In genomic region chr1:116754203-116754977, GRCh38 we compare ENCODE assay signal across 14 cellular contexts. TPM values are rescaled to one million over a fixed set of nuclear protein-coding genes. Genes with fewer than 3 reads are reported as not detected.
DNase-seq lines count a peak whose midpoint lies in the region; ATAC-seq and TF ChIP-seq lines count a peak whose summit lies in the region.
"Had no signal": no experiment of that assay in that cellular context is flagged by ENCODE, and none has a peak within 500 bp of the region (broad histone marks: within the 10 kb centered on the region; RNA-seq: fewer than 3 reads in every experiment).

CD2 (plus strand) TSS chr1:116754430; CDS start chr1:116754493, 63 bp downstream.

- peaks cover 1% of the 10 kb centered on the region for H3K9me3 ChIP-seq in CD8-positive, alpha-beta T cell (ENCODE audit: low read length)
- no peaks in the 10 kb centered on the region for H3K9me3 ChIP-seq in neural progenitor cell (ENCODE audit: low read depth)

- no peak within 1 kb of the TSS for H2AFZ ChIP-seq in neural progenitor cell (replicated peaks)

- ATAC-seq in CD8-positive, alpha-beta T cell = peak; percentile 83
- peak; percentile 82 to 89 (median 84) for ATAC-seq in T-cell (replicated peaks in 1 of 4)
- ATAC-seq in natural killer cell = peak; percentile 59 to 78 (median 75)
- ATAC-seq in GM18520 (IDR thresholded peaks at IDR 0.05; ENCODE audit: unreplicated experiment) = no peak
- ATAC-seq: left cardiac atrium had no signal

- peaks cover 1% of the 10 kb centered on the region for H3K9me3 Mint-ChIP-seq in CD8-positive, alpha-beta T cell
- H3K9me3 Mint-ChIP-seq in T-cell (peaks cover 0 to 6% (median 2%) of the 10 kb centered on the region in 3 donors), natural killer cell (no peaks in the 10 kb centered on the region), neural progenitor cell (no peaks in the 10 kb centered on the region)
- H3K9me3 Mint-ChIP-seq in activated naive CD4-positive, alpha-beta T cell treated with anti-CD3 and anti-CD28 coated beads for 36 hours = peaks cover 9% of the 10 kb centered on the region

- POLR2A ChIA-PET in CD8-positive, alpha-beta T cell (lab: Charles Lee) = interaction anchor here (0.6 to 4.9 kb wide), 15 partner anchors 10 to 613 kb away, joined by 3 to 73 read pairs (median 4); partner anchors contain the start of genes MAN1A2 and TTF2
- POLR2A ChIA-PET in T-cell (lab: Charles Lee) = interaction anchor here (0.6 to 3.8 kb wide), 13 partner anchors 9 to 305 kb away, joined by 3 to 51 read pairs (median 6); partner anchors contain the start of gene TTF2 (in 1 of the 2)

- H3K36me3 Mint-ChIP-seq in CD8-positive, alpha-beta T cell = peaks cover 42% of the 10 kb centered on the region
- H3K36me3 Mint-ChIP-seq in T-cell (peaks cover 35% of the 10 kb centered on the region), natural killer cell (peaks cover 7% of the 10 kb centered on the region), neural progenitor cell (no peaks in the 10 kb centered on the region)
- peaks cover 57% of the 10 kb centered on the region for H3K36me3 Mint-ChIP-seq in activated naive CD4-positive, alpha-beta T cell treated with anti-CD3 and anti-CD28 coated beads for 36 hours (ENCODE audit: low read depth)

- no peaks in the 10 kb centered on the region for H4K20me1 ChIP-seq in neural progenitor cell (ENCODE audit: low read depth)

- H3K27ac ChIP-seq in CD8-positive, alpha-beta T cell (ENCODE audit: low read depth, low read length) = peak within 1 kb of the TSS; percentile 70
- no peak within 1 kb of the TSS for H3K27ac ChIP-seq in neural progenitor cell
- H3K27ac ChIP-seq: HL-60 had no signal

- peak within 1 kb of the TSS; percentile 99 for H3K27ac Mint-ChIP-seq in CD8-positive, alpha-beta T cell
- H3K27ac Mint-ChIP-seq in T-cell (peak within 1 kb of the TSS; percentile 96 to 98), natural killer cell (peak within 1 kb of the TSS; percentile 91 to 92), neural progenitor cell (no peak within 1 kb of the TSS)
- H3K27ac Mint-ChIP-seq in activated naive CD4-positive, alpha-beta T cell treated with anti-CD3 and anti-CD28 coated beads for 36 hours = peak within 1 kb of the TSS; percentile 100

- no peak within 1 kb of the TSS for H3K9ac ChIP-seq in neural progenitor cell

- TF ChIP-seq CTCF in CD8-positive, alpha-beta T cell (IDR thresholded peaks at IDR 0.05) = no peak
- TF ChIP-seq CTCF in natural killer cell (IDR thresholded peaks at IDR 0.05) = no peak
- no peak for TF ChIP-seq CTCF in neural progenitor cell (IDR thresholded peaks at IDR 0.05)

- H3K4me1 Mint-ChIP-seq in CD8-positive, alpha-beta T cell (ENCODE audit: low read depth) = peaks cover 40% of the 10 kb centered on the region
- H3K4me1 Mint-ChIP-seq in T-cell (peaks cover 35 to 68% (median 40%) of the 10 kb centered on the region in 3 donors), natural killer cell (peaks cover 38 to 46% of the 10 kb centered on the region in 2 donors), neural progenitor cell (no peaks in the 10 kb centered on the region)
- H3K4me1 Mint-ChIP-seq in activated naive CD4-positive, alpha-beta T cell treated with anti-CD3 and anti-CD28 coated beads for 36 hours (ENCODE audit: low read depth) = peaks cover 28% of the 10 kb centered on the region

- H3F3A ChIP-seq in neural progenitor cell (ENCODE audit: low read depth) = no peaks in the 10 kb centered on the region

- H3K36me3 ChIP-seq in CD8-positive, alpha-beta T cell (ENCODE audit: insufficient read depth, low read length) = peaks cover under 1% of the 10 kb centered on the region
- H3K36me3 ChIP-seq in neural progenitor cell = no peaks in the 10 kb centered on the region

- H3K4me3 ChIP-seq in CD8-positive, alpha-beta T cell (ENCODE audit: low read depth, low read length) = peak within 1 kb of the TSS; percentile 84
- no peak within 1 kb of the TSS for H3K4me3 ChIP-seq in neural progenitor cell

- peaks cover 23% of the 10 kb centered on the region for H3K4me1 ChIP-seq in CD8-positive, alpha-beta T cell (ENCODE audit: insufficient read depth, low read length)
- no peaks in the 10 kb centered on the region for H3K4me1 ChIP-seq in neural progenitor cell

- H3K4me3 Mint-ChIP-seq in CD8-positive, alpha-beta T cell = peak within 1 kb of the TSS; percentile 93
- H3K4me3 Mint-ChIP-seq in T-cell (peak within 1 kb of the TSS; percentile 96 to 100 (median 99)), natural killer cell (peak within 1 kb of the TSS; percentile 92), neural progenitor cell (no peak within 1 kb of the TSS)
- H3K4me3 Mint-ChIP-seq in activated naive CD4-positive, alpha-beta T cell treated with anti-CD3 and anti-CD28 coated beads for 36 hours = peak within 1 kb of the TSS; percentile 100

- peak in 4 of 7 experiments; percentile 43 to 62 (median 59) for DNase-seq in CD8-positive, alpha-beta T cell
- DNase-seq in T-cell (peak in 32 of 34 experiments; percentile 34 to 74 (median 58)), natural killer cell (no peak), LoVo (ENCODE audit: low spot score) (no peak), NCI-H1436 (lab: John Stamatoyannopoulos, UW) (no peak), neural progenitor cell (ENCODE audit: low spot score) (no peak)
- DNase-seq in activated naive CD4-positive, alpha-beta T cell treated with anti-CD3 and anti-CD28 coated beads for 36 hours = peak; percentile 81
- DNase-seq: C1 segment of cervical spinal cord, foreskin melanocyte, left cardiac atrium, NCI-H187 had no signal

- intact Hi-C loops in CD8-positive, alpha-beta T cell (cut with DNase I, micrococcal nuclease) = loop anchor here (1.0 to 10.0 kb wide), 8 partner anchors 14 to 853 kb away; partner anchors contain the start of genes ATP1A1 (in 1 of the 2), TENT5C (in 1 of the 2) and TTF2 (in 1 of the 2)
- intact Hi-C loops in activated naive CD4-positive, alpha-beta T cell treated with anti-CD3 and anti-CD28 coated beads for 36 hours (cut with micrococcal nuclease) = loop anchor here (1.0 kb wide), 5 partner anchors 9 to 306 kb away; partner anchors contain the start of gene TTF2
- intact Hi-C loops in natural killer cell (cut with micrococcal nuclease) = no loop called here

- no peaks in the 10 kb centered on the region for H3K27me3 Mint-ChIP-seq in CD8-positive, alpha-beta T cell (ENCODE audit: low read depth)
- H3K27me3 Mint-ChIP-seq in T-cell = no peaks in the 10 kb centered on the region
- no peaks in the 10 kb centered on the region for H3K27me3 Mint-ChIP-seq in activated naive CD4-positive, alpha-beta T cell treated with anti-CD3 and anti-CD28 coated beads for 36 hours (ENCODE audit: low read depth)
- H3K27me3 Mint-ChIP-seq in natural killer cell (ENCODE audit: low read depth in 2 of 2) = no peaks in the 10 kb centered on the region
- H3K27me3 Mint-ChIP-seq in neural progenitor cell (ENCODE audit: insufficient read depth, low read depth) = no peaks in the 10 kb centered on the region

- H3K79me2 ChIP-seq in neural progenitor cell (ENCODE audit: low read depth) = no peaks in the 10 kb centered on the region

- no peaks in the 10 kb centered on the region for H3K27me3 ChIP-seq in CD8-positive, alpha-beta T cell (ENCODE audit: insufficient read depth, low read length)
- H3K27me3 ChIP-seq in neural progenitor cell = no peaks in the 10 kb centered on the region

- H3K4me2 ChIP-seq in neural progenitor cell = no peak within 1 kb of the TSS

- CTCF ChIA-PET in CD8-positive, alpha-beta T cell (lab: Charles Lee) = interaction anchor here (0.8 to 5.2 kb wide), 8 partner anchors 13 to 297 kb away, joined by 3 to 74 read pairs (median 8); no protein-coding TSS in a partner anchor
- CTCF ChIA-PET in T-cell (lab: Charles Lee) = interaction anchor here (0.6 to 3.8 kb wide), 12 partner anchors 10 to 306 kb away, joined by 3 to 66 read pairs (median 4); partner anchors contain the start of gene TTF2 (in 1 of the 2)
- CTCF ChIA-PET in activated naive CD4-positive, alpha-beta T cell treated with anti-CD3 and anti-CD28 coated beads for 36 hours (lab: Charles Lee) = interaction anchor here (0.6 to 4.0 kb wide), 16 partner anchors 10 to 306 kb away, joined by 3 to 43 read pairs (median 4); partner anchors contain the start of gene TTF2

RNA-seq across cellular contexts. Expression of gene CD2, which starts in this region (rescaled TPM):
- total RNA-seq in CD8-positive, alpha-beta T cell = 100 to 1,000 TPM in 1 of 2 experiments, 10 to 100 TPM in 1; 97.8 to 102 TPM
- 100 to 1,000 TPM; 119 to 209 (median 158) TPM for total RNA-seq in T-cell
- total RNA-seq in activated naive CD4-positive, alpha-beta T cell treated with anti-CD3 and anti-CD28 coated beads for 36 hours = 100 to 1,000 TPM; 251 to 264 TPM
- 10 to 100 TPM; 30.4 to 93.4 (median 60.8) TPM for total RNA-seq in natural killer cell
- total RNA-seq in neural progenitor cell (ENCODE audit: low replicate concordance) = 0.71 and 1.5 TPM in 2 replicates
- total RNA-seq: chondrocyte had no signal

Comparison
In these comparisons a context has a peak if more than half of its experiments do, and no peak if none do; other contexts are left out.
1. RNA of gene CD2 (total RNA-seq): 251 to 264 TPM in activated naive CD4-positive, alpha-beta T cell treated with anti-CD3 and anti-CD28 coated beads for 36 hours, 119 to 209 TPM in T-cell, 97.8 to 102 TPM in CD8-positive, alpha-beta T cell and 30.4 to 93.4 TPM in natural killer cell; 0.71 to 1.5 TPM in neural progenitor cell; every median in the first group is over 10 times any median in the second.
2. DNase-seq: peak in CD8-positive, alpha-beta T cell (4 of 7), T-cell (32 of 34) and activated naive CD4-positive, alpha-beta T cell treated with anti-CD3 and anti-CD28 coated beads for 36 hours (single experiment); none in natural killer cell (single experiment), LoVo (single experiment), NCI-H1436 (single experiment) and neural progenitor cell (single experiment).